15 cellular contexts compared by ENCODE assay signal in the genomic region with DNA sequence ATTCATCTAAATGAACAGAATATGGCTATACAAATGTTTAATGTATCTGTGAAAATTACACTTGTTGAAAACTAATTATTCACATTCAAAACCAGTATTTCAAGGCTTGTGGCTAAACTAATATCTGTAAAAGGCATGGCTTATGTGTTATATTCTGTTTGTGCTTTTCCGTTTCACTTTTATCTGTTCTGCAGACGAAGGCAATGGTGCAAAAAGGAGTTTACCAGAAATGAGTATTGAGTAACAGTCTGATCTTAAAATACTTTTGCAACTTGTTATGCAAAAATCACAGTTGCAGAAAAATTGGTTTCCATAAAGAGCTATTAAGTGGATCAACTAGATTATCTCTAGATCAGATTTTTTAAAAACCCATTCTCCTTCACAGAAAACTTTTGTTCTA. TPM values are rescaled to one million over a fixed set of nuclear protein-coding genes. Genes with fewer than 3 reads are reported as not detected.
DNase-seq lines count a peak whose midpoint lies in the region; ATAC-seq and TF ChIP-seq lines count a peak whose summit lies in the region.
"Had no signal": no experiment of that assay in that cellular context is flagged by ENCODE, and none has a peak within 500 bp of the region (broad histone marks: within the 10 kb centered on the region; RNA-seq: fewer than 3 reads in every experiment).

No MANE protein-coding gene starts in this region.

- WGBS in thyroid gland, 2 donors, result 78 to 94% methylated on average over 2 of the region's 2 CpGs

- H3K27ac ChIP-seq in thyroid gland, result no peak overlapping the region
- H3K27ac ChIP-seq: breast epithelium, SJCRH30 had no signal

- H3K4me3 ChIP-seq in GM12865 (ENCODE audit: low read depth, low read length), result no peak overlapping the region
- H3K4me3 ChIP-seq in thyroid gland (replicated peaks in 1 of 3), result no peak overlapping the region
- H3K4me3 ChIP-seq: breast epithelium, SJCRH30 had no signal

- TF ChIP-seq POLR2A in thyroid gland (IDR thresholded peaks at IDR 0.05), result no peak

- H3K4me1 ChIP-seq in thyroid gland, result no peaks in the 10 kb centered on the region
- H3K4me1 ChIP-seq: breast epithelium, SJCRH30 had no signal

- H3K9me3 ChIP-seq in thyroid gland, result no peaks in the 10 kb centered on the region
- H3K9me3 ChIP-seq: breast epithelium, SJCRH30 had no signal

- intact Hi-C loops in thyroid gland (cut with DNase I), result no loop called here

- ATAC-seq in GM19351 (IDR thresholded peaks at IDR 0.05; ENCODE audit: unreplicated experiment), result peak; percentile 93
- peak; percentile 81 for ATAC-seq in HG02840 (IDR thresholded peaks at IDR 0.05; ENCODE audit: low FRiP score, unreplicated experiment)
- peak; percentile 57 for ATAC-seq in HG03521 (IDR thresholded peaks at IDR 0.05; ENCODE audit: unreplicated experiment)

- in situ Hi-C loops in KBM-7 (cut with MboI; ENCODE audit: low pct_unique_long_range_greater_than_20kb, low sequenced_read_pairs), result no loop called here

- TF ChIP-seq CTCF in GM12865 (IDR thresholded peaks at IDR 0.05; ENCODE audit: insufficient read depth, low read depth, low read length, missing control alignments) (no peak), thyroid gland (IDR thresholded peaks at IDR 0.05) (no peak)

- DNase-seq in GM12865 (ENCODE audit: low read depth) (peak; percentile 65), DMS153 treated with DMSO at 0.1 percent for 48 hours (lab: John Stamatoyannopoulos, UW; ENCODE audit: unreplicated experiment) (no peak), KBM-7 (no peak), NCI-H446 (lab: John Stamatoyannopoulos, UW) (no peak), thyroid gland (no peak)
- DNase-seq: activated CD4-positive, CD25-positive, alpha-beta regulatory T cell; H7; Kasumi-1; mesendoderm; NCI-H345; SJCRH30 had no signal

- H3K36me3 ChIP-seq in thyroid gland, result no peaks in the 10 kb centered on the region
- H3K36me3 ChIP-seq: breast epithelium, SJCRH30 had no signal

- no peaks in the 10 kb centered on the region for H3K27me3 ChIP-seq in thyroid gland
- H3K27me3 ChIP-seq: breast epithelium, SJCRH30 had no signal

RNA-seq across cellular contexts. Expression of a gene that starts 9.5 kb away (rescaled TPM):
- total RNA-seq in thyroid gland, result 10 to 100 TPM; 23.9 to 61.1 (median 31.8) TPM
- total RNA-seq: H7 had no signal

RNA-seq across cellular contexts. Expression of a gene that starts 45.5 kb away (rescaled TPM):
- total RNA-seq in thyroid gland, result 100 to 1,000 TPM in 2 of 4 donors, 10 to 100 TPM in 2; 63.1 to 205 (median 133) TPM
